In genomic region chr7:24965831-24966708, GRCh38 we compare ENCODE assay signal across 8 cellular contexts. TPM values are rescaled to one million over a fixed set of nuclear protein-coding genes. Genes with fewer than 3 reads are reported as not detected.
A peak's percentile ranks its signal among the peaks of the same experiment; 100 is the strongest.
DNase-seq lines count a peak whose midpoint lies in the region; ATAC-seq and TF ChIP-seq lines count a peak whose summit lies in the region.

No MANE protein-coding gene starts in this region.

- H3K4me3 ChIP-seq in muscle layer of duodenum (ENCODE audit: low read depth in 1 of 2, low read length in 2 of 2) (no peak overlapping the region), HAP-1 (no peak overlapping the region)

- peak; percentile 85 for ATAC-seq in HG02885 (IDR thresholded peaks at IDR 0.05; ENCODE audit: poor library complexity, unreplicated experiment)
- peak; percentile 87 for ATAC-seq in activated naive CD8-positive, alpha-beta T cell treated with anti-CD3 and anti-CD28 coated beads, Interleukin-2, amount 10 ng/mL, durations not matched to agents 7 days and 5 days (ENCODE audit: low read depth)

- H3K9me3 Mint-ChIP-seq in activated naive CD8-positive, alpha-beta T cell treated with anti-CD3 and anti-CD28 coated beads, Interleukin-2, amount 10 ng/mL, durations not matched to agents 7 days and 5 days = no peaks in the 10 kb centered on the region

- H3K4me1 ChIP-seq in muscle layer of duodenum (ENCODE audit: control insufficient read depth in 1 of 2, insufficient read depth in 2 of 2, low read length in 2 of 2) (peaks cover 0 to 4% of the 10 kb centered on the region in 2 donors), HAP-1 (no peaks in the 10 kb centered on the region)

- H3K27me3 Mint-ChIP-seq in activated naive CD8-positive, alpha-beta T cell treated with anti-CD3 and anti-CD28 coated beads, Interleukin-2, amount 10 ng/mL, durations not matched to agents 7 days and 5 days = no peaks in the 10 kb centered on the region

- in situ Hi-C loops in HAP-1 (cut with MboI; ENCODE audit: low sequenced_read_pairs) = no loop called here

- TF ChIP-seq POLR2A in GM18526 (IDR thresholded peaks at IDR 0.05; ENCODE audit: extremely low read depth, insufficient read length) = peak; percentile 26

- POLR2A ChIA-PET in activated naive CD8-positive, alpha-beta T cell treated with anti-CD3 and anti-CD28 coated beads, Interleukin-2, amount 10 ng/mL, durations not matched to agents 7 days and 5 days (lab: Charles Lee) = interaction anchor here (1.8 to 2.8 kb wide), 2 partner anchors 11 to 13 kb away, joined by 8 to 17 read pairs; no protein-coding TSS in a partner anchor

- H3K4me3 Mint-ChIP-seq in activated naive CD8-positive, alpha-beta T cell treated with anti-CD3 and anti-CD28 coated beads, Interleukin-2, amount 10 ng/mL, durations not matched to agents 7 days and 5 days = peak overlapping the region; percentile 48

- H3K27ac ChIP-seq in 22Rv1 (peak overlapping the region; percentile 44), muscle layer of duodenum (ENCODE audit: low read length) (peak overlapping the region; percentile 20)

- H3K9me3 ChIP-seq in muscle layer of duodenum (ENCODE audit: control insufficient read depth in 1 of 2, low read length in 2 of 2) = no peaks in the 10 kb centered on the region
- no peaks in the 10 kb centered on the region for H3K9me3 ChIP-seq in HAP-1

- peak overlapping the region; percentile 36 for H3K27ac Mint-ChIP-seq in activated naive CD8-positive, alpha-beta T cell treated with anti-CD3 and anti-CD28 coated beads, Interleukin-2, amount 10 ng/mL, durations not matched to agents 7 days and 5 days

- no peak for TF ChIP-seq CTCF in 22Rv1 (IDR thresholded peaks at IDR 0.05)

- peaks cover 52% of the 10 kb centered on the region for H3K4me1 Mint-ChIP-seq in activated naive CD8-positive, alpha-beta T cell treated with anti-CD3 and anti-CD28 coated beads, Interleukin-2, amount 10 ng/mL, durations not matched to agents 7 days and 5 days

- H3K27me3 ChIP-seq in muscle layer of duodenum (ENCODE audit: low read depth, low read length) (no peaks in the 10 kb centered on the region), HAP-1 (ENCODE audit: low read depth) (no peaks in the 10 kb centered on the region)

- H3K36me3 Mint-ChIP-seq in activated naive CD8-positive, alpha-beta T cell treated with anti-CD3 and anti-CD28 coated beads, Interleukin-2, amount 10 ng/mL, durations not matched to agents 7 days and 5 days = peaks cover 12% of the 10 kb centered on the region

- DNase-seq in NCI-H345 (lab: John Stamatoyannopoulos, UW) (peak; percentile 31), HAP-1 (ENCODE audit: low spot score in 2 of 2) (no peak), T-helper 9 cell (no peak)
- peak; percentile 44 for DNase-seq in activated naive CD8-positive, alpha-beta T cell treated with anti-CD3 and anti-CD28 coated beads, Interleukin-2, amount 10 ng/mL, durations not matched to agents 7 days and 5 days

- no peaks in the 10 kb centered on the region for H3K36me3 ChIP-seq in muscle layer of duodenum (ENCODE audit: control insufficient read depth in 1 of 2, insufficient read depth in 2 of 2, low read length in 2 of 2)
- H3K36me3 ChIP-seq in HAP-1 (replicated peaks) = no peaks in the 10 kb centered on the region

RNA-seq across cellular contexts. Expression of gene OSBPL3, which starts 13.9 kb away (rescaled TPM):
- total RNA-seq in activated naive CD8-positive, alpha-beta T cell treated with anti-CD3 and anti-CD28 coated beads, Interleukin-2, amount 10 ng/mL, durations not matched to agents 7 days and 5 days = 10 to 100 TPM; 47.8 to 60.1 TPM

Comparison
In these comparisons a context has a peak if more than half of its experiments do, and no peak if none do; other contexts are left out.
1. DNase-seq: peak in NCI-H345 (single experiment) and activated naive CD8-positive, alpha-beta T cell treated with anti-CD3 and anti-CD28 coated beads, Interleukin-2, amount 10 ng/mL, durations not matched to agents 7 days and 5 days (single experiment); none in HAP-1 (0 of 2) and T-helper 9 cell (single experiment).